Comparison of ENCODE assay signal across 21 cellular contexts in genomic region chr2:19171409-19171808, GRCh38.
DNase-seq lines count a peak whose midpoint lies in the region; ATAC-seq, FAIRE-seq and TF ChIP-seq lines count a peak whose summit lies in the region.
"Had no signal": no experiment of that assay in that cellular context is flagged by ENCODE, and none has a peak within 500 bp of the region (broad histone marks: within the 10 kb centered on the region; RNA-seq: fewer than 3 reads in every experiment).

No MANE protein-coding gene starts in this region.

- no peak for ATAC-seq in HG02885 (IDR thresholded peaks at IDR 0.05; ENCODE audit: poor library complexity, unreplicated experiment)
- ATAC-seq: CD8-positive, alpha-beta T cell; GM12878; GM23338; HCT116 had no signal

- CTCF ChIA-PET in A673 (lab: Charles Lee) = no interaction called here

- no TSS peak for BruUV-seq in A673 (replicated peaks; lab: Mats Ljungman, UMichigan)

- H3K4me3 ChIP-seq in bronchial epithelial cell (ENCODE audit: low read depth, low read length) (no peak overlapping the region), fibroblast of mammary gland (ENCODE audit: control insufficient read depth, low read depth, low read length) (no peak overlapping the region), A673 (ENCODE audit: low read depth, low read length, poor library complexity, severe bottlenecking) (no peak overlapping the region)
- H3K4me3 ChIP-seq: BLaER1, GM12878, GM23338 had no signal

- no peak for TF ChIP-seq CTCF in bronchial epithelial cell (IDR thresholded peaks at IDR 0.05; ENCODE audit: insufficient read depth, low read length, severe bottlenecking)
- no peak for TF ChIP-seq CTCF in fibroblast of mammary gland (conservative IDR thresholded peaks at IDR 0.05; ENCODE audit: control insufficient read depth, insufficient read depth, low read depth, low read length)
- TF ChIP-seq CTCF in A673 (conservative IDR thresholded peaks at IDR 0.05; ENCODE audit: low read depth, low read length) = no peak

- no peak overlapping the region for H3K27ac ChIP-seq in A673 (ENCODE audit: low read depth, low read length, poor library complexity, severe bottlenecking)
- H3K27ac ChIP-seq: BLaER1, C4-2B had no signal

- no peaks in the 10 kb centered on the region for H3K9me3 ChIP-seq in A673 (ENCODE audit: low read depth, low read length, poor library complexity, severe bottlenecking)

- no peak for FAIRE-seq in bronchial epithelial cell (lab: Jason Lieb, UNC)
- FAIRE-seq: GM12878, GM19239 had no signal

- intact Hi-C loops in A673 (cut with micrococcal nuclease; ENCODE audit: unreplicated experiment) = no loop called here

- DNase-seq in HT-29 (ENCODE audit: low spot score) (peak; percentile 31), NCI-H82 treated with DMSO at 0.1 percent for 48 hours (lab: John Stamatoyannopoulos, UW; ENCODE audit: unreplicated experiment) (peak; percentile 6), bronchial epithelial cell (ENCODE audit: low read depth) (peak; percentile 58), fibroblast of mammary gland (ENCODE audit: low read depth) (peak; percentile 16), inferior parietal cortex (ENCODE audit: extremely low spot score) (no peak), A673 (ENCODE audit: low spot score) (no peak), DMS114 treated with DMSO at 0.1 percent for 48 hours (lab: John Stamatoyannopoulos, UW; ENCODE audit: unreplicated experiment) (no peak)
- DNase-seq: Caco-2; CD4-positive, CD25-positive, alpha-beta regulatory T cell; CD8-positive, alpha-beta T cell; DMS79; EL; GDM1; H9 had no signal

- H3K4me1 ChIP-seq in A673 (ENCODE audit: insufficient read depth, low read length, poor library complexity, severe bottlenecking) = no peaks in the 10 kb centered on the region
- H3K4me1 ChIP-seq: BLaER1, Caco-2 had no signal

- H3K36me3 ChIP-seq in bronchial epithelial cell (ENCODE audit: control insufficient read depth, insufficient read depth, low read length) = no peaks in the 10 kb centered on the region
- H3K36me3 ChIP-seq in A673 (ENCODE audit: insufficient read depth, low read length, poor library complexity, severe bottlenecking) = no peaks in the 10 kb centered on the region
- H3K36me3 ChIP-seq: BLaER1 had no signal

- POLR2A ChIA-PET in A673 (lab: Charles Lee; ENCODE audit: low non-redundant PET) = no interaction called here

- H3K27me3 ChIP-seq in bronchial epithelial cell (ENCODE audit: control insufficient read depth, insufficient read depth, low read length) = no peaks in the 10 kb centered on the region
- H3K27me3 ChIP-seq in A673 (replicated peaks; ENCODE audit: insufficient read depth, low read depth, low read length, poor library complexity) = no peaks in the 10 kb centered on the region
- H3K27me3 ChIP-seq: BLaER1 had no signal

Comparison
In these comparisons a context has a peak if more than half of its experiments do, and no peak if none do; other contexts are left out.
1. DNase-seq: peak in HT-29 (single experiment), NCI-H82 treated with DMSO at 0.1 percent for 48 hours (single experiment), bronchial epithelial cell (single experiment) and fibroblast of mammary gland (single experiment); none in inferior parietal cortex (single experiment), A673 (single experiment) and DMS114 treated with DMSO at 0.1 percent for 48 hours (single experiment).